1 cellular context compared by ENCODE assay signal in genomic region chr22:44331881-44332714, GRCh38.
TF ChIP-seq lines count a peak whose summit lies in the region.

No MANE protein-coding gene starts in this region.

TF ChIP-seq in HEK293, 187 proteins besides CTCF, POLR2A, EP300 and RAD21 (continued from another document):
- peak; percentile 67 for TF ChIP-seq ZFHX2 (tag by site-specific recombination; conservative IDR thresholded peaks at IDR 0.05)
- no peak for TF ChIP-seq ZNF521 (tag by site-specific recombination; IDR thresholded peaks at IDR 0.05)
- no peak for TF ChIP-seq ZNF354C (tag by site-specific recombination; IDR thresholded peaks at IDR 0.05; ENCODE audit: borderline replicate concordance, low read depth)
- peak; percentile 80; the same call in 1 of the 2 replicates for TF ChIP-seq ZNF2 (tag by site-specific recombination; IDR thresholded peaks at IDR 0.05)
- TF ChIP-seq ZSCAN16 (tag by site-specific recombination; IDR thresholded peaks at IDR 0.05): no peak
- TF ChIP-seq ZNF777 (tag by site-specific recombination; IDR thresholded peaks at IDR 0.05; ENCODE audit: borderline replicate concordance): peak; percentile 90
- no peak for TF ChIP-seq ZNF580 (tag by site-specific recombination; IDR thresholded peaks at IDR 0.05)
- TF ChIP-seq SCRT2 (tag by site-specific recombination; IDR thresholded peaks at IDR 0.05): no peak
- TF ChIP-seq ZNF501 (tag by site-specific recombination; IDR thresholded peaks at IDR 0.05): no peak
- TF ChIP-seq KLF9 (tag by site-specific recombination; IDR thresholded peaks at IDR 0.05; ENCODE audit: low read depth): no peak
- no peak for TF ChIP-seq TSHZ1 (tag by site-specific recombination; IDR thresholded peaks at IDR 0.05; ENCODE audit: borderline replicate concordance)
- no peak for TF ChIP-seq ZNF544 (tag by site-specific recombination; IDR thresholded peaks at IDR 0.05)
- peak; percentile 75 for TF ChIP-seq ZNF335 (tag by site-specific recombination; conservative IDR thresholded peaks at IDR 0.05)
- TF ChIP-seq ZNF473 (tag by site-specific recombination; IDR thresholded peaks at IDR 0.05): no peak
- no peak for TF ChIP-seq PRDM4 (tag by site-specific recombination; IDR thresholded peaks at IDR 0.05)
- TF ChIP-seq ZBTB6 (tag by site-specific recombination; IDR thresholded peaks at IDR 0.05): no peak
- peak; percentile 52; the same call in 1 of the 2 replicates for TF ChIP-seq SP7 (tag by site-specific recombination; IDR thresholded peaks at IDR 0.05)
- TF ChIP-seq ZNF366 (tag by site-specific recombination; conservative IDR thresholded peaks at IDR 0.05): peak; percentile 97
- TF ChIP-seq TCF7L2 (IDR thresholded peaks at IDR 0.05; ENCODE audit: borderline replicate concordance, low read depth, low read length): no peak
- no peak for TF ChIP-seq YY1 (tag by site-specific recombination; IDR thresholded peaks at IDR 0.05)
- peak; percentile 76; the same call in 1 of the 2 replicates for TF ChIP-seq ZNF785 (tag by site-specific recombination; IDR thresholded peaks at IDR 0.05)
- TF ChIP-seq ZNF792 (tag by site-specific recombination; IDR thresholded peaks at IDR 0.05): no peak
- TF ChIP-seq ZNF514 (tag by site-specific recombination; IDR thresholded peaks at IDR 0.05): 0 out of 2 replicates have a peak, but pooled peaks have one; percentile 37
- peak; percentile 66; the same call in 1 of the 2 replicates for TF ChIP-seq ZSCAN23 (tag by site-specific recombination; IDR thresholded peaks at IDR 0.05)
- no peak for TF ChIP-seq ZNF214 (tag by site-specific recombination; IDR thresholded peaks at IDR 0.05; ENCODE audit: borderline replicate concordance)
- TF ChIP-seq ZNF660 (tag by site-specific recombination; IDR thresholded peaks at IDR 0.05): no peak
- TF ChIP-seq YY2 (tag by site-specific recombination; IDR thresholded peaks at IDR 0.05): peak; percentile 36; the same call in 1 of the 2 replicates
- TF ChIP-seq ZNF221 (tag by site-specific recombination; IDR thresholded peaks at IDR 0.05; ENCODE audit: borderline replicate concordance): no peak
- TF ChIP-seq ZNF114 (tag by site-specific recombination; IDR thresholded peaks at IDR 0.05): no peak
- peak; percentile 86 for TF ChIP-seq ZFP69B (tag by site-specific recombination; IDR thresholded peaks at IDR 0.05)
- TF ChIP-seq ZNF148 (tag by site-specific recombination; IDR thresholded peaks at IDR 0.05; ENCODE audit: borderline replicate concordance): no peak
- no peak for TF ChIP-seq ZNF664 (tag by site-specific recombination; IDR thresholded peaks at IDR 0.05)
- TF ChIP-seq ZNF184 (tag by site-specific recombination; IDR thresholded peaks at IDR 0.05): no peak
- TF ChIP-seq ZBTB8A (tag by site-specific recombination; IDR thresholded peaks at IDR 0.05): peak; percentile 93
- TF ChIP-seq EGR2 (tag by site-specific recombination; IDR thresholded peaks at IDR 0.05; ENCODE audit: low read depth): peak; percentile 64
- 0 out of 2 replicates have a peak, but pooled peaks have one; percentile 70 for TF ChIP-seq SALL2 (tag by site-specific recombination; IDR thresholded peaks at IDR 0.05; ENCODE audit: borderline replicate concordance)
- peak; percentile 55; the same call in 1 of the 2 replicates for TF ChIP-seq GLI4 (tag by site-specific recombination; IDR thresholded peaks at IDR 0.05)
- TF ChIP-seq ZBTB20 (tag by site-specific recombination; IDR thresholded peaks at IDR 0.05): peak; percentile 40; the same call in 1 of the 2 replicates
- no peak for TF ChIP-seq ZNF423 (tag by site-specific recombination; IDR thresholded peaks at IDR 0.05)
- TF ChIP-seq ZNF24 (tag by site-specific recombination; IDR thresholded peaks at IDR 0.05): no peak
- 0 out of 2 replicates have a peak, but pooled peaks have one; percentile 38 for TF ChIP-seq ZSCAN4 (tag by site-specific recombination; IDR thresholded peaks at IDR 0.05)
- TF ChIP-seq ZBTB26 (tag by site-specific recombination; optimal IDR thresholded peaks at IDR 0.05): peak; percentile 58
- TF ChIP-seq ZNF571 (tag by site-specific recombination; IDR thresholded peaks at IDR 0.05): no peak
- TF ChIP-seq ZNF76 (tag by site-specific recombination; IDR thresholded peaks at IDR 0.05; ENCODE audit: borderline replicate concordance, low read depth): 0 out of 2 replicates have a peak, but pooled peaks have one; percentile 13
- 0 out of 2 replicates have a peak, but pooled peaks have one; percentile 15 for TF ChIP-seq ZSCAN5A (tag by site-specific recombination; IDR thresholded peaks at IDR 0.05)
- TF ChIP-seq MYNN (tag by site-specific recombination; IDR thresholded peaks at IDR 0.05; ENCODE audit: borderline replicate concordance): no peak
- no peak for TF ChIP-seq ZNF341 (tag by site-specific recombination; IDR thresholded peaks at IDR 0.05; ENCODE audit: low read depth)
- TF ChIP-seq FEZF1 (tag by site-specific recombination; IDR thresholded peaks at IDR 0.05): no peak
